Comparison of ENCODE assay signal across 26 cellular contexts in genomic region chr13:94515911-94516310, GRCh38. TPM values are rescaled to one million over a fixed set of nuclear protein-coding genes. Genes with fewer than 3 reads are reported as not detected.
"Had no signal": no experiment of that assay in that cellular context is flagged by ENCODE, and none has a peak within 500 bp of the region (broad histone marks: within the 10 kb centered on the region; RNA-seq: fewer than 3 reads in every experiment).

No MANE protein-coding gene starts in this region.

- H3K4me1 ChIP-seq: stomach, suprapubic skin, testis, thyroid gland, tibial artery, tibial nerve, transverse colon, upper lobe of right lung, uterus, vagina had no signal

- H3K36me3 ChIP-seq: stomach, suprapubic skin, thoracic aorta, thyroid gland, tibial nerve, transverse colon, upper lobe of left lung, upper lobe of right lung, uterus, vagina had no signal

- FAIRE-seq: urothelium cell line had no signal

- H3K9me3 ChIP-seq: stomach, suprapubic skin, testis, thoracic aorta, thyroid gland, tibial artery, transverse colon, upper lobe of left lung, upper lobe of right lung, uterus, vagina had no signal

- H3K27me3 ChIP-seq: stomach, suprapubic skin, testis, thyroid gland, tibial artery, tibial nerve, transverse colon, upper lobe of left lung, upper lobe of right lung, uterus, vagina had no signal

- H3K27ac ChIP-seq: stomach, suprapubic skin, testis, thoracic aorta, thyroid gland, tibial artery, tibial nerve, transverse colon, upper lobe of left lung, upper lobe of right lung, uterus, vagina had no signal

- H3K4me3 ChIP-seq: stomach, suprapubic skin, testis, thoracic aorta, thyroid gland, tibial artery, tibial nerve, transverse colon, upper lobe of left lung, upper lobe of right lung, uterus, vagina had no signal

- ATAC-seq: stimulated activated effector memory CD8-positive, alpha-beta T cell treated with anti-CD3 and anti-CD28 coated beads, Interleukin-12 subunit alpha, Interleukin-12 subunit beta, amount 100 ng/mL, for 72 hours; stimulated activated memory B cell treated with anti-CD40 and anti-IgM and Interleukin-4, amounts not matched to agents 10 μg/mL and 1 μg/mL and 100 μg/mL, for 72 hours; stimulated activated naive B cell treated with anti-CD40 and anti-IgM and Interleukin-4, amounts not matched to agents 10 μg/mL and 1 μg/mL and 100 μg/mL, for 72 hours; stimulated activated naive CD8-positive, alpha-beta T cell treated with anti-CD3 and anti-CD28 coated beads, Interleukin-15, amount 100 ng/mL, for 72 hours; stimulated activated naive CD8-positive, alpha-beta T cell treated with anti-CD3 and anti-CD28 coated beads, Interleukin-15, Interleukin-2, amounts not matched to agents 100 U/mL and 50 U/mL, for 24 hours had no signal

- DNase-seq: stimulated activated CD4-positive, alpha-beta T cell treated with anti-CD3 and anti-CD28 coated beads, Interleukin-2, amount 100 ng/mL, for 48 hours; stimulated activated CD4-positive, alpha-beta T cell treated with anti-CD3 and anti-CD28 coated beads, Interleukin-4, amount 100 ng/mL, for 1 hour; stimulated activated CD4-positive, alpha-beta T cell treated with anti-CD3 and anti-CD28 coated beads, Interleukin-4, amount 100 ng/mL, for 24 hours; stimulated activated CD4-positive, alpha-beta T cell treated with anti-CD3 and anti-CD28 coated beads, Interleukin-4, amount 100 ng/mL, for 4 hours; stimulated activated naive B cell treated with anti-CD40 and anti-IgM and Interleukin-4, amounts not matched to agents 10 μg/mL and 1 μg/mL and 100 μg/mL, for 72 hours; stimulated activated naive CD4-positive, alpha-beta T cell; stimulated activated naive CD4-positive, alpha-beta T cell treated with Interleukin-2 at 50 U/mL for 16 hours; stimulated activated naive CD8-positive, alpha-beta T cell treated with anti-CD3 and anti-CD28 coated beads, Interleukin-15, amount 100 ng/mL, for 72 hours; stimulated activated naive CD8-positive, alpha-beta T cell treated with anti-CD3 and anti-CD28 coated beads, Interleukin-15, Interleukin-2, amounts not matched to agents 100 U/mL and 50 U/mL, for 24 hours; stomach; substantia nigra; testis; thyroid gland; tibial artery; transverse colon; trophoblast cell; upper lobe of right lung; uterus had no signal

RNA-seq across cellular contexts. Expression of gene DCT, which starts 36.4 kb away (rescaled TPM):
- total RNA-seq: transverse colon, upper lobe of right lung, vagina had no signal
